In the genomic region with DNA sequence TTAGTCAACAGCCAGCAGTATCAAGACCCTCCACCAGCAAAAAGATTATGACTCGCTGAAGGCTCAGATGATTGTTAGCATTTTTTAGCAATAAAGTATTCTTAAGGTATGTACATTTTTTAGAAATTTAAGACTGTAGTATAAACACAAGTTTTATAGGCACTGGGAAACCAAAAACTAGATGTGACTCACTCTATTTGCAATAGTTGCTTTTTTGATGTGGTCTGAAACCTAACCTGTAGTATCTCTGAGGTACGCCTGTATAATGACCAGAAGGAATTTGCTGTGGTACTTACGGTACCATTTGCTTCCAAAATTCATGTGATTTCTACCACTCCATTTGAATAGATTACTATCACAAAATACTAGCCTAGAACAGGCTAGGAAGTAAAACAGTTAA, we compare ENCODE assay signal across 26 cellular contexts.
A peak's percentile ranks its signal among the peaks of the same experiment; 100 is the strongest.
DNase-seq lines count a peak whose midpoint lies in the region; ATAC-seq and TF ChIP-seq lines count a peak whose summit lies in the region.
"Had no signal": no experiment of that assay in that cellular context is flagged by ENCODE, and none has a peak within 500 bp of the region (broad histone marks: within the 10 kb centered on the region; RNA-seq: fewer than 3 reads in every experiment).

No MANE protein-coding gene starts in this region.

- BruUV-seq in IMR-90 (replicated peaks; lab: Mats Ljungman, UMichigan) = no TSS peak

- H3K4me3 Mint-ChIP-seq in stimulated activated naive CD8-positive, alpha-beta T cell treated with anti-CD3 and anti-CD28 coated beads, Interleukin-15, amount 100 ng/mL, for 72 hours = no peak overlapping the region
- H3K4me3 Mint-ChIP-seq: activated CD4-positive, alpha-beta T cell treated with anti-CD3 and anti-CD28 coated beads for 36 hours; activated CD8-positive, alpha-beta T cell treated with anti-CD3 and anti-CD28 coated beads, Interleukin-2, amount 10 ng/mL, durations not matched to agents 7 days and 5 days; IgD-negative memory B cell; nephron progenitor cell had no signal

- H2AFZ ChIP-seq in IMR-90 (replicated peaks; ENCODE audit: low read length, poor library complexity) (no peak overlapping the region), smooth muscle cell (ENCODE audit: low read depth) (no peak overlapping the region)
- H2AFZ ChIP-seq: parathyroid adenoma had no signal

- no peak overlapping the region for H3K56ac ChIP-seq in IMR-90 (ENCODE audit: extremely low read depth, insufficient read depth, low read length)

- peak; percentile 70 for ATAC-seq in stimulated activated naive CD8-positive, alpha-beta T cell treated with anti-CD3 and anti-CD28 coated beads, Interleukin-15, amount 100 ng/mL, for 72 hours
- no peak for ATAC-seq in stimulated activated naive CD8-positive, alpha-beta T cell treated with anti-CD3 and anti-CD28 coated beads, Interleukin-15, Interleukin-2, amounts not matched to agents 100 U/mL and 50 U/mL, for 24 hours
- peak; percentile 59 for ATAC-seq in IMR-90 (ENCODE audit: low read depth)
- ATAC-seq in upper lobe of right lung = no peak
- ATAC-seq: activated CD4-positive, alpha-beta T cell treated with anti-CD3 and anti-CD28 coated beads for 36 hours; activated CD8-positive, alpha-beta T cell treated with anti-CD3 and anti-CD28 coated beads, Interleukin-2, amount 10 ng/mL, durations not matched to agents 7 days and 5 days; left cardiac atrium had no signal

- H3K9me3 ChIP-seq in IMR-90 (ENCODE audit: control insufficient read depth, insufficient read depth, low read length) (no peaks in the 10 kb centered on the region), smooth muscle cell (replicated peaks; ENCODE audit: low read depth) (no peaks in the 10 kb centered on the region), upper lobe of right lung (no peaks in the 10 kb centered on the region)
- H3K9me3 ChIP-seq: spleen had no signal

- WGBS in IMR-90 (ENCODE audit: extremely low coverage in 2 of 2, insufficient read length in 1 of 2), 2 experiments = no CpG with 5 or more reads among the region's 3 CpGs
- 42% methylated on average over 3 of the region's 3 CpGs for WGBS in smooth muscle cell (ENCODE audit: low lambda C conversion rate)

- peak overlapping the region; percentile 10; the same call in 1 of the 2 replicates for H3K18ac ChIP-seq in IMR-90 (ENCODE audit: low read depth, low read length)

- H3K9me3 Mint-ChIP-seq in stimulated activated naive CD8-positive, alpha-beta T cell treated with anti-CD3 and anti-CD28 coated beads, Interleukin-15, amount 100 ng/mL, for 72 hours = no peaks in the 10 kb centered on the region
- H3K9me3 Mint-ChIP-seq: IgD-negative memory B cell, nephron progenitor cell had no signal

- H3K36me3 ChIP-seq in IMR-90 (ENCODE audit: control insufficient read depth, insufficient read depth, low read length) (peaks cover 4% of the 10 kb centered on the region), smooth muscle cell (ENCODE audit: low read depth) (peaks cover 7% of the 10 kb centered on the region), upper lobe of right lung (peaks cover 66% of the 10 kb centered on the region)

- no peak overlapping the region for H3K14ac ChIP-seq in IMR-90 (replicated peaks; ENCODE audit: low read depth, low read length)

- H2BK15ac ChIP-seq in IMR-90 (ENCODE audit: low read depth, low read length) = no peak overlapping the region

- peaks cover 18% of the 10 kb centered on the region for H3K9me1 ChIP-seq in IMR-90 (ENCODE audit: insufficient read depth, low read length)

- H3F3A ChIP-seq in smooth muscle cell (ENCODE audit: low read depth) = no peaks in the 10 kb centered on the region

- TF ChIP-seq CTCF in IMR-90 (conservative IDR thresholded peaks at IDR 0.05; ENCODE audit: low read depth, low read length) = no peak
- TF ChIP-seq CTCF in astrocyte of the cerebellum (IDR thresholded peaks at IDR 0.05; ENCODE audit: low read depth, low read length, missing control alignments) = no peak
- TF ChIP-seq CTCF in smooth muscle cell (IDR thresholded peaks at IDR 0.05; ENCODE audit: borderline replicate concordance, insufficient read depth, poor library complexity, severe bottlenecking) = no peak
- TF ChIP-seq CTCF in upper lobe of right lung (IDR thresholded peaks at IDR 0.05) = no peak

- H2AK9ac ChIP-seq in IMR-90 (replicated peaks; ENCODE audit: low read depth, low read length, poor library complexity) = no peak overlapping the region

- H3K4me2 ChIP-seq in IMR-90 (ENCODE audit: low read depth, low read length) = peak overlapping the region; percentile 46; the same call in 1 of the 2 replicates
- peak overlapping the region; percentile 15 for H3K4me2 ChIP-seq in smooth muscle cell

- no peak overlapping the region for H4K91ac ChIP-seq in IMR-90 (ENCODE audit: insufficient read depth, low read depth, low read length)

- no peaks in the 10 kb centered on the region for H3K27me3 Mint-ChIP-seq in stimulated activated naive CD8-positive, alpha-beta T cell treated with anti-CD3 and anti-CD28 coated beads, Interleukin-15, amount 100 ng/mL, for 72 hours
- H3K27me3 Mint-ChIP-seq: activated CD4-positive, alpha-beta T cell treated with anti-CD3 and anti-CD28 coated beads for 36 hours; IgD-negative memory B cell had no signal

- no peak overlapping the region for H3K27ac Mint-ChIP-seq in stimulated activated naive CD8-positive, alpha-beta T cell treated with anti-CD3 and anti-CD28 coated beads, Interleukin-15, amount 100 ng/mL, for 72 hours
- H3K27ac Mint-ChIP-seq: activated CD4-positive, alpha-beta T cell treated with anti-CD3 and anti-CD28 coated beads for 36 hours; activated CD8-positive, alpha-beta T cell treated with anti-CD3 and anti-CD28 coated beads, Interleukin-2, amount 10 ng/mL, durations not matched to agents 7 days and 5 days; IgD-negative memory B cell; nephron progenitor cell had no signal

- peaks cover 6% of the 10 kb centered on the region for H3K4me1 Mint-ChIP-seq in stimulated activated naive CD8-positive, alpha-beta T cell treated with anti-CD3 and anti-CD28 coated beads, Interleukin-15, amount 100 ng/mL, for 72 hours
- H3K4me1 Mint-ChIP-seq: IgD-negative memory B cell, nephron progenitor cell had no signal

- H3K9ac ChIP-seq in IMR-90 (ENCODE audit: low read depth, low read length) (no peak overlapping the region), smooth muscle cell (ENCODE audit: low read depth) (no peak overlapping the region)
- H3K9ac ChIP-seq: parathyroid adenoma had no signal

- H3K4me1 ChIP-seq in IMR-90 (ENCODE audit: control insufficient read depth, insufficient read depth, low read length) (peaks cover 20% of the 10 kb centered on the region), smooth muscle cell (ENCODE audit: low read depth) (no peaks in the 10 kb centered on the region), upper lobe of right lung (no peaks in the 10 kb centered on the region)
- H3K4me1 ChIP-seq: parathyroid adenoma, spleen had no signal

- no peak for TF ChIP-seq RAD21 in IMR-90 (IDR thresholded peaks at IDR 0.05; ENCODE audit: low read length)

- dilution Hi-C loops in IMR-90 (cut with HindIII; ENCODE audit: low sequenced_read_pairs, unreplicated experiment) = no loop called here

- CTCF ChIA-PET in IMR-90 (lab: Yijun Ruan, JAX) = no interaction called here

- H4K5ac ChIP-seq in IMR-90 (ENCODE audit: low read depth, low read length) = no peak overlapping the region

- H2BK5ac ChIP-seq in IMR-90 (ENCODE audit: low read depth, low read length, poor library complexity, severe bottlenecking) = peak overlapping the region; percentile 35

- intact Hi-C loops in IMR-90 (cut with micrococcal nuclease) (loop anchor here (10.0 kb wide), 1 partner anchor 136 kb away; no protein-coding TSS in a partner anchor), upper lobe of right lung (cut with DNase I) (no loop called here)

- H3K79me2 ChIP-seq in smooth muscle cell (ENCODE audit: low read depth) = no peaks in the 10 kb centered on the region
- H3K79me2 ChIP-seq: parathyroid adenoma had no signal

- H3K4me3 ChIP-seq in IMR-90 (ENCODE audit: insufficient read depth, low read depth, low read length) (no peak overlapping the region), astrocyte of the cerebellum (ENCODE audit: low read depth, low read length) (no peak overlapping the region), smooth muscle cell (no peak overlapping the region), upper lobe of right lung (no peak overlapping the region)
- H3K4me3 ChIP-seq: cardiac muscle cell, spleen had no signal

- POLR2A ChIA-PET in IMR-90 (lab: Charles Lee; ENCODE audit: unreplicated experiment) = no interaction called here

- no peak overlapping the region for H3K4ac ChIP-seq in IMR-90 (ENCODE audit: low read depth, low read length)

- H2BK20ac ChIP-seq in IMR-90 (ENCODE audit: low read depth, low read length) = no peak overlapping the region

- no peak for DNase-seq in stimulated activated naive CD8-positive, alpha-beta T cell treated with anti-CD3 and anti-CD28 coated beads, Interleukin-15, amount 100 ng/mL, for 72 hours
- no peak for DNase-seq in stimulated activated naive CD8-positive, alpha-beta T cell treated with anti-CD3 and anti-CD28 coated beads, Interleukin-15, Interleukin-2, amounts not matched to agents 100 U/mL and 50 U/mL, for 24 hours
- DNase-seq in IMR-90 (peak; percentile 72), astrocyte of the cerebellum (ENCODE audit: low read depth) (peak; percentile 52), smooth muscle cell (lab: John Stamatoyannopoulos, UW; ENCODE audit: unreplicated experiment) (no peak), NCI-H526 treated with DMSO at 0.1 percent for 48 hours (lab: John Stamatoyannopoulos, UW) (no peak), upper lobe of right lung (no peak)
- no peak for DNase-seq in stimulated activated CD4-positive, alpha-beta T cell treated with anti-CD3 and anti-CD28 coated beads, Interleukin-1b, Interleukin-23, amount 100 ng/mL, for 48 hours
- DNase-seq: ACHN; activated CD4-positive, alpha-beta T cell treated with anti-CD3 and anti-CD28 coated beads for 36 hours; activated CD8-positive, alpha-beta T cell treated with anti-CD3 and anti-CD28 coated beads, Interleukin-2, amount 10 ng/mL, durations not matched to agents 7 days and 5 days; activated gamma-delta T cell treated with Interleukin-2 at 50 U/mL for 16 hours; DMS79 treated with DMSO at 0.1 percent for 48 hours; left cardiac atrium; NCI-H1105 treated with DMSO at 0.1 percent for 48 hours; NCI-H1930; NCI-H69; nephron progenitor cell; spleen; stimulated activated CD4-positive, alpha-beta T cell treated with anti-CD3 and anti-CD28 coated beads, Interleukin-2, amount 100 ng/mL, for 48 hours; T-helper 2 cell; trophoblast cell had no signal

- H3K27me3 ChIP-seq in IMR-90 (ENCODE audit: control insufficient read depth, insufficient read depth, low read length) = no peaks in the 10 kb centered on the region
- H3K27me3 ChIP-seq in smooth muscle cell (ENCODE audit: low read depth) = no peaks in the 10 kb centered on the region
- no peaks in the 10 kb centered on the region for H3K27me3 ChIP-seq in upper lobe of right lung
- H3K27me3 ChIP-seq: cardiac muscle cell, spleen had no signal

- H2AK5ac ChIP-seq in IMR-90 (ENCODE audit: low read depth, low read length) = no peak overlapping the region

- H4K20me1 ChIP-seq in IMR-90 (ENCODE audit: insufficient read depth, low read length) (no peaks in the 10 kb centered on the region), smooth muscle cell (ENCODE audit: low read depth) (no peaks in the 10 kb centered on the region)

- no peak overlapping the region for H4K8ac ChIP-seq in IMR-90 (ENCODE audit: low read depth in 2 of 2, low read length in 2 of 2)

- H3K23ac ChIP-seq in IMR-90 (ENCODE audit: low read depth, low read length) = no peak overlapping the region

- no peak for TF ChIP-seq POLR2A in IMR-90 (IDR thresholded peaks at IDR 0.05; ENCODE audit: low read depth, low read length)

- in situ Hi-C loops in IMR-90 (cut with MboI; ENCODE audit: low sequenced_read_pairs) (no loop called here), astrocyte of the cerebellum (cut with HindIII; ENCODE audit: low sequenced_read_pairs) (loop anchor here (25.0 kb wide), 1 partner anchor 294 kb away; no protein-coding TSS in a partner anchor)

- H3K27ac ChIP-seq in IMR-90 (ENCODE audit: insufficient read depth, low read length) = no peak overlapping the region
- peak overlapping the region; percentile 34 for H3K27ac ChIP-seq in smooth muscle cell (ENCODE audit: low read depth)
- H3K27ac ChIP-seq in upper lobe of right lung = no peak overlapping the region
- H3K27ac ChIP-seq: C4-2B, cardiac muscle cell, parathyroid adenoma, spleen had no signal

- no peak overlapping the region for H2BK120ac ChIP-seq in IMR-90 (ENCODE audit: low read depth, low read length)

- peaks cover 0 to 7% of the 10 kb centered on the region in 2 experiments; a peak in 1 of 4 replicates for H3K79me1 ChIP-seq in IMR-90 (ENCODE audit: low read depth in 1 of 2, low read length in 2 of 2)

Comparison
In these comparisons a context has a peak if more than half of its experiments do, and no peak if none do; other contexts are left out.
1. ATAC-seq: peak in stimulated activated naive CD8-positive, alpha-beta T cell treated with anti-CD3 and anti-CD28 coated beads, Interleukin-15, amount 100 ng/mL, for 72 hours (single experiment) and IMR-90 (single experiment); none in stimulated activated naive CD8-positive, alpha-beta T cell treated with anti-CD3 and anti-CD28 coated beads, Interleukin-15, Interleukin-2, amounts not matched to agents 100 U/mL and 50 U/mL, for 24 hours (single experiment) and upper lobe of right lung (single experiment).
2. DNase-seq: peak in IMR-90 (single experiment) and astrocyte of the cerebellum (single experiment); none in stimulated activated naive CD8-positive, alpha-beta T cell treated with anti-CD3 and anti-CD28 coated beads, Interleukin-15, amount 100 ng/mL, for 72 hours (0 of 2), stimulated activated naive CD8-positive, alpha-beta T cell treated with anti-CD3 and anti-CD28 coated beads, Interleukin-15, Interleukin-2, amounts not matched to agents 100 U/mL and 50 U/mL, for 24 hours (single experiment), smooth muscle cell (single experiment), NCI-H526 treated with DMSO at 0.1 percent for 48 hours (single experiment), stimulated activated CD4-positive, alpha-beta T cell treated with anti-CD3 and anti-CD28 coated beads, Interleukin-1b, Interleukin-23, amount 100 ng/mL, for 48 hours (single experiment) and upper lobe of right lung (single experiment).